Comparison of ENCODE assay signal across 22 cellular contexts in the genomic region with DNA sequence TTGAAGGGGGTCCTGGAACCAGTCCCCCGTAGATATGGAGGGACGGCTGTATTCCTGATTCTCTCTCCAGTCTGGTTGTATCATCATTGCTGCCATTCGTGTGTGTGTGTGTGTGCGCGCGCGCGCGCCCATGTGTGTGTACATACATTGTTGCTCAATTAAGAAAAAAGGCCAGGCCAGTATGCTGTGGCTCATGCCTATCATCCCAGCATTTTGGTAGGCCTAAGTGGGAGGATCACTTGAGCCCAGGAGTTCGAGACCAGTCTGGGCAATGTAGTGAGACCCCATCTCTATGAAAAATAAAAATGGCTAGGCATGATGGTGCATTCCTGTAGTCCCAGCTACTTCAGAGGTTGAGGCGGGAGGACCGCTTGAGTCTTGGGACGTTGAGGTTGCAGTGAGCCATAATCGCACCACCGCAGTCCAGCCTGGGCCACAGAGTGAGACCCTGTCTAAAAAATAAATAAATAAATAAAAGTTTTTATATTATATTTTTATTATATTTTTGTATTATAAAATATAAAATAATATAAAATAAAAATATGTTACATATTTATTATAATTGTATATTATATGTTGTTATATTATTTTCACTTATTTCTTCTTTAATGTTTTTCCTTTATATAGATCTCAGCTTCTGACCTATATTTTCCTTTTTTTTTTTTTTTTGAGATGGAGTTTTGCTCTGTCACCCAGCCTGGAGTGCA. TPM values are rescaled to one million over a fixed set of nuclear protein-coding genes. Genes with fewer than 3 reads are reported as not detected.
DNase-seq lines count a peak whose midpoint lies in the region; ATAC-seq, FAIRE-seq and TF ChIP-seq lines count a peak whose summit lies in the region.
"Had no signal": no experiment of that assay in that cellular context is flagged by ENCODE, and none has a peak within 500 bp of the region (broad histone marks: within the 10 kb centered on the region; RNA-seq: fewer than 3 reads in every experiment).

No MANE protein-coding gene starts in this region.

- intact Hi-C loops in pancreas (cut with DNase I) (no loop called here), left cardiac atrium (cut with DNase I) (no loop called here)

- no peaks in the 10 kb centered on the region for H3K36me3 ChIP-seq in pancreas
- H3K36me3 ChIP-seq: BE2C had no signal

- no peak overlapping the region for H3K27ac ChIP-seq in pancreas
- H3K27ac ChIP-seq: A549, HL-60, KMS-11, SJSA1 had no signal

- peaks cover 0 to 4% (median 0%) of the 10 kb centered on the region in 3 donors for H3K4me1 ChIP-seq in pancreas
- H3K4me1 ChIP-seq: BE2C, SJSA1 had no signal

- no peak for TF ChIP-seq CTCF in pancreas (IDR thresholded peaks at IDR 0.05)

- FAIRE-seq in G401.6 (lab: Jason Lieb, UNC) (peak; percentile 85), TTC549 (lab: Jason Lieb, UNC) (peak; percentile 59), endometrium (lab: Jason Lieb, UNC) (peak; percentile 29), pancreas (lab: Jason Lieb, UNC) (peak; percentile 37)
- FAIRE-seq: A549, D721Med had no signal

- H3K4me3 Mint-ChIP-seq in stimulated activated effector memory CD8-positive, alpha-beta T cell treated with anti-CD3 and anti-CD28 coated beads, Interleukin-12 subunit alpha, Interleukin-12 subunit beta, amount 100 ng/mL, for 72 hours, result no peak overlapping the region

- WGBS in pancreas, 2 donors, result 97 to 98% methylated on average over 15 of the region's 15 CpGs

- peaks cover 24% of the 10 kb centered on the region for H3K36me3 Mint-ChIP-seq in stimulated activated effector memory CD8-positive, alpha-beta T cell treated with anti-CD3 and anti-CD28 coated beads, Interleukin-12 subunit alpha, Interleukin-12 subunit beta, amount 100 ng/mL, for 72 hours

- no peak for DNase-seq in pancreas
- no peak for DNase-seq in NCI-H1105 treated with DMSO at 0.1 percent for 48 hours (lab: John Stamatoyannopoulos, UW)
- no peak for DNase-seq in left cardiac atrium
- DNase-seq in AG20443 (ENCODE audit: low spot score), result no peak
- DNase-seq in stimulated activated effector memory CD8-positive, alpha-beta T cell treated with anti-CD3 and anti-CD28 coated beads, Interleukin-12 subunit alpha, Interleukin-12 subunit beta, amount 100 ng/mL, for 72 hours (ENCODE audit: low spot score in 2 of 2), result no peak
- DNase-seq: BE2C, DMS53, GF-D8, NCI-H1105, NCI-H2081, NCI-H2171 treated with DMSO at 0.1 percent for 48 hours, NCI-H524 treated with DMSO at 0.1 percent for 48 hours, NCI-H82 had no signal

- H3K27me3 ChIP-seq in pancreas, result no peaks in the 10 kb centered on the region
- H3K27me3 ChIP-seq: BE2C, SJSA1 had no signal

- ATAC-seq in pancreas, result no peak
- ATAC-seq in left cardiac atrium, result no peak
- no peak for ATAC-seq in stimulated activated effector memory CD8-positive, alpha-beta T cell treated with anti-CD3 and anti-CD28 coated beads, Interleukin-12 subunit alpha, Interleukin-12 subunit beta, amount 100 ng/mL, for 72 hours
- ATAC-seq: A549, Right ventricle myocardium inferior had no signal

- peaks cover 35% of the 10 kb centered on the region for H3K4me1 Mint-ChIP-seq in stimulated activated effector memory CD8-positive, alpha-beta T cell treated with anti-CD3 and anti-CD28 coated beads, Interleukin-12 subunit alpha, Interleukin-12 subunit beta, amount 100 ng/mL, for 72 hours

- no peak overlapping the region for H3K27ac Mint-ChIP-seq in stimulated activated effector memory CD8-positive, alpha-beta T cell treated with anti-CD3 and anti-CD28 coated beads, Interleukin-12 subunit alpha, Interleukin-12 subunit beta, amount 100 ng/mL, for 72 hours

- H3K9me3 ChIP-seq in pancreas, result no peaks in the 10 kb centered on the region
- H3K9me3 ChIP-seq: A549, BE2C, SJSA1 had no signal

- H3K4me3 ChIP-seq in pancreas, result no peak overlapping the region
- H3K4me3 ChIP-seq: A549, SJSA1 had no signal

- H3K9me3 Mint-ChIP-seq in stimulated activated effector memory CD8-positive, alpha-beta T cell treated with anti-CD3 and anti-CD28 coated beads, Interleukin-12 subunit alpha, Interleukin-12 subunit beta, amount 100 ng/mL, for 72 hours, result peaks cover 7% of the 10 kb centered on the region

RNA-seq across cellular contexts. Expression of gene SPIN1, which starts 53.2 kb away (rescaled TPM):
- total RNA-seq in pancreas (10 to 100 TPM; 24.2 to 53.4 (median 29.3) TPM), left cardiac atrium (10 to 100 TPM; 55.6 to 56.3 TPM)
- polyA plus RNA-seq in pancreas, result 10 to 100 TPM; 17.8 to 28.7 TPM
